Comparison of ENCODE assay signal across 8 cellular contexts in genomic region chr6:39430968-39431523, GRCh38.
DNase-seq lines count a peak whose midpoint lies in the region; ATAC-seq and TF ChIP-seq lines count a peak whose summit lies in the region.

No MANE protein-coding gene starts in this region.

- H3K4ac ChIP-seq in trophoblast cell (ENCODE audit: low read depth, low read length), result no peak overlapping the region

- H2BK5ac ChIP-seq in trophoblast cell (ENCODE audit: low read depth, low read length, poor library complexity), result no peak overlapping the region

- H4K91ac ChIP-seq in trophoblast cell (ENCODE audit: low read depth, low read length), result no peak overlapping the region

- H3K4me3 ChIP-seq in esophagus muscularis mucosa, result no peak overlapping the region
- no peak overlapping the region for H3K4me3 ChIP-seq in trophoblast cell (ENCODE audit: low read depth, low read length)

- peaks cover 14% of the 10 kb centered on the region for H3K79me1 ChIP-seq in trophoblast cell (ENCODE audit: low read length)

- peaks cover 0 to 9% (median 0%) of the 10 kb centered on the region in 3 donors for H3K27me3 Mint-ChIP-seq in immature natural killer cell (ENCODE audit: low read depth in 3 of 3)

- no peaks in the 10 kb centered on the region for H3K79me2 ChIP-seq in trophoblast cell (ENCODE audit: control insufficient read depth, insufficient read depth, low read length, poor library complexity)

- H3K9me3 ChIP-seq in esophagus muscularis mucosa (no peaks in the 10 kb centered on the region), trophoblast cell (ENCODE audit: insufficient read depth, low read depth, low read length) (no peaks in the 10 kb centered on the region)

- H3K4me1 Mint-ChIP-seq in immature natural killer cell, result peaks cover 0 to 3% of the 10 kb centered on the region in 2 donors

- intact Hi-C loops in esophagus muscularis mucosa (cut with DNase I), result no loop called here

- H4K8ac ChIP-seq in trophoblast cell (ENCODE audit: low read depth, low read length), result no peak overlapping the region

- POLR2A ChIA-PET in RWPE1 (lab: Yijun Ruan, JAX; ENCODE audit: low non-redundant PET), result no interaction called here

- H3K36me3 Mint-ChIP-seq in immature natural killer cell, result no peaks in the 10 kb centered on the region

- H4K12ac ChIP-seq in trophoblast cell (ENCODE audit: low read depth, low read length), result no peak overlapping the region

- H2AK5ac ChIP-seq in trophoblast cell (ENCODE audit: low read length), result no peak overlapping the region

- peak overlapping the region; percentile 32 to 57 (median 54) for H3K27ac ChIP-seq in esophagus muscularis mucosa (replicated peaks in 1 of 4)
- H3K27ac ChIP-seq in trophoblast cell (ENCODE audit: low read depth, low read length), result peak overlapping the region; percentile 59
- H3K27ac ChIP-seq in RWPE1, result no peak overlapping the region; the same call in 1 of the 2 replicates

- H3K36me3 ChIP-seq in esophagus muscularis mucosa, result no peaks in the 10 kb centered on the region
- no peaks in the 10 kb centered on the region for H3K36me3 ChIP-seq in trophoblast cell (ENCODE audit: control insufficient read depth in 1 of 2, insufficient read depth in 2 of 2, low read length in 2 of 2)

- H3K4me2 ChIP-seq in trophoblast cell (ENCODE audit: low read length), result peak overlapping the region; percentile 8

- H3K27me3 ChIP-seq in esophagus muscularis mucosa, result no peaks in the 10 kb centered on the region
- no peaks in the 10 kb centered on the region for H3K27me3 ChIP-seq in trophoblast cell (ENCODE audit: insufficient read depth, low read length)

- no peak overlapping the region for H3K14ac ChIP-seq in trophoblast cell (ENCODE audit: low read length)

- H3K4me1 ChIP-seq in esophagus muscularis mucosa, result peaks cover 2 to 31% (median 24%) of the 10 kb centered on the region in 4 donors
- peaks cover 9 to 21% of the 10 kb centered on the region in 2 experiments for H3K4me1 ChIP-seq in trophoblast cell (ENCODE audit: control insufficient read depth in 1 of 2, insufficient read depth in 2 of 2, low read length in 2 of 2)

- CTCF ChIA-PET in RWPE1 (lab: Yijun Ruan, JAX), result no interaction called here

- no peak overlapping the region for H3K27ac Mint-ChIP-seq in immature natural killer cell

- TF ChIP-seq EP300 in esophagus muscularis mucosa (IDR thresholded peaks at IDR 0.05), result no peak

- no peaks in the 10 kb centered on the region for H3K9me3 Mint-ChIP-seq in immature natural killer cell

- TF ChIP-seq CTCF in esophagus muscularis mucosa (IDR thresholded peaks at IDR 0.05) (no peak), RWPE1 (conservative IDR thresholded peaks at IDR 0.05; ENCODE audit: low read depth) (no peak)

- no peak overlapping the region for H2BK120ac ChIP-seq in trophoblast cell (ENCODE audit: insufficient read depth, low read length, poor library complexity)

- no peak for TF ChIP-seq POLR2A in esophagus muscularis mucosa (IDR thresholded peaks at IDR 0.05; ENCODE audit: low read depth)

- H2BK12ac ChIP-seq in trophoblast cell (ENCODE audit: low read length), result no peak overlapping the region

- peak; percentile 74 for DNase-seq in EH (ENCODE audit: low read depth)
- DNase-seq in NCI-H446 (lab: John Stamatoyannopoulos, UW), result peak; percentile 51 to 76
- DNase-seq in esophagus muscularis mucosa (ENCODE audit: extremely low spot score), result peak; percentile 90
- DNase-seq in trophoblast cell, result no peak
- DNase-seq in RWPE1 (ENCODE audit: low spot score), result no peak
- no peak for DNase-seq in immature natural killer cell

- H3K9ac ChIP-seq in trophoblast cell (ENCODE audit: low read length), result no peak overlapping the region

- H3K23ac ChIP-seq in trophoblast cell (ENCODE audit: low read length), result no peak overlapping the region

- 43% methylated on average over 10 of the region's 11 CpGs for WGBS in esophagus muscularis mucosa
- WGBS in trophoblast cell (ENCODE audit: extremely low coverage, insufficient coverage, insufficient read length), result no CpG with 5 or more reads among the region's 11 CpGs

- H3K4me3 Mint-ChIP-seq in immature natural killer cell, result no peak overlapping the region

- H2AFZ ChIP-seq in trophoblast cell (ENCODE audit: insufficient read depth, low read length, poor library complexity), result no peak overlapping the region

- no peak overlapping the region for H3K18ac ChIP-seq in trophoblast cell (ENCODE audit: low read length)

- ATAC-seq in GM18868 (IDR thresholded peaks at IDR 0.05; ENCODE audit: unreplicated experiment) (no peak), HG02885 (IDR thresholded peaks at IDR 0.05; ENCODE audit: poor library complexity, unreplicated experiment) (no peak)

Comparison
In these comparisons a context has a peak if more than half of its experiments do, and no peak if none do; other contexts are left out.
1. DNase-seq: peak in EH (single experiment), NCI-H446 (2 of 2) and esophagus muscularis mucosa (single experiment); none in trophoblast cell (0 of 2), RWPE1 (single experiment) and immature natural killer cell (0 of 3).